8 cellular contexts compared by ENCODE assay signal in the genomic region with DNA sequence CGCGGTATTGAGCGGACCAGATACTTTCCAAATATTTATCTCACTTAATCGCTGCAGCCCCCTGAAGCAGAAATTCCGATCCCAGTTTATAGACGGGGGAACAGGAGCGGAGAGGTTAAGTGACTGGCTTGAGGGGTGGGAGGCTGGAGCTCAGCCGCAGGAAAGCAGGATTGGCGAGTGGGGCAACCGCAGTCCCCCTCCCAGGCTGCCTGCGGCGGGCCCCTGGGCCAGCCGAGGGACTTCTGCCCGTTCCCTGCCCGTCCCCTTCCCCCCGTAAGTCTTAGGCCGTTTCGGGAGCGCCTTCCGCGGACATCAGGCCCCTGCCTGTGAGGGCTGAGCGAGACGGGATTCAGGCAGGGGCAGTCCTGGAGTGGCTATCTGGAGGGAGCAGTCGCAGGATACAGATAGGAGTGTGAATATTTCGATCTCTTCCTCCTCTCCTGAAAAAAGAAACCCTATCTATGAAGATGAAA. TPM values are rescaled to one million over a fixed set of nuclear protein-coding genes. Genes with fewer than 3 reads are reported as not detected.
DNase-seq lines count a peak whose midpoint lies in the region; ATAC-seq and TF ChIP-seq lines count a peak whose summit lies in the region.

No MANE protein-coding gene starts in this region.

- no peaks in the 10 kb centered on the region for H3K27me3 ChIP-seq in brain microvascular endothelial cell (replicated peaks)
- no peaks in the 10 kb centered on the region for H3K27me3 ChIP-seq in kidney epithelial cell (ENCODE audit: control insufficient read depth, insufficient read depth, low read length)
- H3K27me3 ChIP-seq in subcutaneous abdominal adipose tissue (ENCODE audit: control insufficient read depth in 5 of 5, insufficient read depth in 4 of 5, low read length in 5 of 5): peaks cover 8 to 15% (median 11%) of the 10 kb centered on the region in 5 donors

- H3K27ac ChIP-seq in brain microvascular endothelial cell: no peak overlapping the region
- no peak overlapping the region for H3K27ac ChIP-seq in subcutaneous abdominal adipose tissue (ENCODE audit: low read depth, low read length)

- H3K36me3 ChIP-seq in brain microvascular endothelial cell (replicated peaks) (no peaks in the 10 kb centered on the region), kidney epithelial cell (ENCODE audit: control insufficient read depth, insufficient read depth, low read length) (no peaks in the 10 kb centered on the region), subcutaneous abdominal adipose tissue (ENCODE audit: control insufficient read depth in 5 of 5, insufficient read depth in 5 of 5, low read length in 5 of 5) (no peaks in the 10 kb centered on the region)

- peak overlapping the region; percentile 79 for H3K4me3 ChIP-seq in brain microvascular endothelial cell (ENCODE audit: low read depth, low read length)
- peak overlapping the region; percentile 63 for H3K4me3 ChIP-seq in kidney epithelial cell (ENCODE audit: low read depth, low read length)
- peak overlapping the region; percentile 71 to 93 (median 90) for H3K4me3 ChIP-seq in subcutaneous abdominal adipose tissue (ENCODE audit: low read depth in 1 of 5, low read length in 5 of 5)

- DNase-seq in DMS53 (lab: John Stamatoyannopoulos, UW) (peak; percentile 59), DMS53 treated with DMSO at 0.1 percent for 48 hours (lab: John Stamatoyannopoulos, UW; ENCODE audit: unreplicated experiment) (no peak), NCI-H2227 treated with DMSO at 0.1 percent for 48 hours (lab: John Stamatoyannopoulos, UW) (peak; percentile 55), brain microvascular endothelial cell (peak; percentile 2), kidney epithelial cell (ENCODE audit: low read depth) (no peak)
- no peak for DNase-seq in effector CD4-positive, alpha-beta T cell

- ATAC-seq in GM18907 (IDR thresholded peaks at IDR 0.05; ENCODE audit: unreplicated experiment): no peak

- no peaks in the 10 kb centered on the region for H3K9me3 ChIP-seq in subcutaneous abdominal adipose tissue (ENCODE audit: control insufficient read depth in 5 of 5, low read length in 5 of 5)

- no peak for TF ChIP-seq CTCF in brain microvascular endothelial cell (IDR thresholded peaks at IDR 0.05; ENCODE audit: low read depth, low read length, missing control alignments)
- no peak for TF ChIP-seq CTCF in kidney epithelial cell (IDR thresholded peaks at IDR 0.05; ENCODE audit: insufficient read depth, low read length, poor library complexity, severe bottlenecking)

- H3K9ac ChIP-seq in subcutaneous abdominal adipose tissue (ENCODE audit: low read length in 5 of 5): peak overlapping the region; percentile 48 to 82 (median 79)

- in situ Hi-C loops in brain microvascular endothelial cell (cut with HindIII; ENCODE audit: low pct_ligation_motif_present, low sequenced_read_pairs): no loop called here

- H3K4me1 ChIP-seq in subcutaneous abdominal adipose tissue (ENCODE audit: control insufficient read depth in 5 of 5, insufficient read depth in 5 of 5, low read length in 5 of 5): peaks cover 0 to 18% (median 17%) of the 10 kb centered on the region in 5 donors

RNA-seq across cellular contexts. Expression of a gene that starts 0.7 kb away (rescaled TPM):
- 2.3 and 3.5 TPM in 2 replicates for total RNA-seq in kidney epithelial cell

Comparison
In these comparisons a context has a peak if more than half of its experiments do, and no peak if none do; other contexts are left out.
1. DNase-seq: peak in DMS53 (single experiment), NCI-H2227 treated with DMSO at 0.1 percent for 48 hours (single experiment) and brain microvascular endothelial cell (single experiment); none in DMS53 treated with DMSO at 0.1 percent for 48 hours (single experiment), kidney epithelial cell (single experiment) and effector CD4-positive, alpha-beta T cell (single experiment).
2. Peak in every context shown above with its lines, with median percentiles within 50 percentile points of each other: H3K4me3 ChIP-seq.